ENCODE assay signal across 12 cellular contexts in genomic region chr17:78151514-78152008, GRCh38. TPM values are rescaled to one million over a fixed set of nuclear protein-coding genes. Genes with fewer than 3 reads are reported as not detected.
DNase-seq lines count a peak whose midpoint lies in the region; ATAC-seq, FAIRE-seq and TF ChIP-seq lines count a peak whose summit lies in the region.
"Had no signal": no experiment of that assay in that cellular context is flagged by ENCODE, and none has a peak within 500 bp of the region (broad histone marks: within the 10 kb centered on the region; RNA-seq: fewer than 3 reads in every experiment).

No MANE protein-coding gene starts in this region.

- H3K4me3 ChIP-seq in keratinocyte (ENCODE audit: control insufficient read depth in 2 of 3, extremely low read depth in 1 of 3, insufficient read depth in 2 of 3, low read depth in 1 of 3, low read length in 3 of 3) (no peak overlapping the region), stomach (no peak overlapping the region)
- H3K4me3 ChIP-seq: HAP-1 had no signal

- FAIRE-seq in keratinocyte (lab: Jason Lieb, UNC) (no peak), GM12891 (lab: Jason Lieb, UNC) (no peak)

- no peaks in the 10 kb centered on the region for H3K9me1 ChIP-seq in keratinocyte (ENCODE audit: control insufficient read depth, extremely low read depth, insufficient read depth, low read length)

- H3K79me2 ChIP-seq in keratinocyte (ENCODE audit: control insufficient read depth, insufficient read depth, low read length): no peaks in the 10 kb centered on the region

- no peak for TF ChIP-seq CTCF in keratinocyte (optimal IDR thresholded peaks at IDR 0.05 in 1 of 3, IDR thresholded peaks at IDR 0.05 in 1 of 3, conservative IDR thresholded peaks at IDR 0.05 in 1 of 3; ENCODE audit: extremely low read depth in 1 of 3, insufficient read depth in 2 of 3, low read length in 3 of 3)
- TF ChIP-seq CTCF in stomach (IDR thresholded peaks at IDR 0.05): no peak

- intact Hi-C loops in stomach (cut with DNase I; ENCODE audit: low total_unique reads): no loop called here

- no peak for ATAC-seq in HG03196 (IDR thresholded peaks at IDR 0.05; ENCODE audit: unreplicated experiment)

- no peaks in the 10 kb centered on the region for H4K20me1 ChIP-seq in keratinocyte (ENCODE audit: control insufficient read depth, extremely low read depth, insufficient read depth, low read length)

- peak overlapping the region; percentile 64 for H3K4me2 ChIP-seq in keratinocyte (ENCODE audit: control insufficient read depth, extremely low read depth, insufficient read depth, low read depth, low read length)

- no peaks in the 10 kb centered on the region for H3K36me3 ChIP-seq in keratinocyte (ENCODE audit: control insufficient read depth in 2 of 2, extremely low read depth in 1 of 2, insufficient read depth in 2 of 2, low read length in 2 of 2)
- no peaks in the 10 kb centered on the region for H3K36me3 ChIP-seq in stomach
- H3K36me3 ChIP-seq: HAP-1 had no signal

- H2AFZ ChIP-seq in keratinocyte (ENCODE audit: control insufficient read depth, low read length): no peak overlapping the region

- TF ChIP-seq POLR2A in stomach (IDR thresholded peaks at IDR 0.05) (no peak), GM12891 (IDR thresholded peaks at IDR 0.05; ENCODE audit: low read depth, low read length) (no peak)

- peak; percentile 70 for DNase-seq in DMS53 (lab: John Stamatoyannopoulos, UW)
- no peak for DNase-seq in DMS53 treated with DMSO at 0.1 percent for 48 hours (lab: John Stamatoyannopoulos, UW; ENCODE audit: unreplicated experiment)
- no peak for DNase-seq in keratinocyte (ENCODE audit: low read depth, low spot score)
- DNase-seq in stomach: no peak
- no peak for DNase-seq in GM12891 (ENCODE audit: insufficient read length, low spot score)
- DNase-seq: 8988T, glutamatergic neuron, NCI-H1092 treated with DMSO at 0.1 percent for 48 hours, nephron progenitor cell, trophoblast cell had no signal

- H3K4me1 ChIP-seq in keratinocyte (ENCODE audit: control insufficient read depth, extremely low read depth, insufficient read depth, low read length) (peaks cover 20% of the 10 kb centered on the region), stomach (peaks cover 6 to 50% (median 25%) of the 10 kb centered on the region in 4 donors)
- H3K4me1 ChIP-seq: HAP-1 had no signal

- H3K9me3 ChIP-seq in keratinocyte (ENCODE audit: control insufficient read depth, low read depth, low read length): no peaks in the 10 kb centered on the region
- H3K9me3 ChIP-seq in stomach: no peaks in the 10 kb centered on the region
- H3K9me3 ChIP-seq: HAP-1 had no signal

- no peaks in the 10 kb centered on the region for H3K27me3 ChIP-seq in keratinocyte (ENCODE audit: control insufficient read depth, extremely low read depth, insufficient read depth, low read length)
- no peaks in the 10 kb centered on the region for H3K27me3 ChIP-seq in stomach

- TF ChIP-seq EP300 in stomach (IDR thresholded peaks at IDR 0.05): no peak

- no peak overlapping the region for H3K9ac ChIP-seq in keratinocyte (ENCODE audit: control insufficient read depth, extremely low read depth, insufficient read depth, low read length)

- 28 to 49% (median 32%) methylated on average over 7 of the region's 7 CpGs for WGBS in stomach, 5 donors

- H3K27ac ChIP-seq in keratinocyte (ENCODE audit: control insufficient read depth, insufficient read depth, low read length): no peak overlapping the region
- H3K27ac ChIP-seq in stomach: peak overlapping the region in 4 of 5 donors; percentile 12 to 79 (median 54)

- dilution Hi-C loops in keratinocyte (cut with MboI; ENCODE audit: extremely low pct_ligation_motif_present, low sequenced_read_pairs): no loop called here

TF ChIP-seq in GM12891, 5 proteins besides CTCF, POLR2A, EP300 and RAD21:
- TF ChIP-seq POU2F2 (IDR thresholded peaks at IDR 0.05; ENCODE audit: low read depth, low read length) (no peak), TAF1 (IDR thresholded peaks at IDR 0.05; ENCODE audit: low read depth, low read length) (no peak), POLR2AphosphoS5 (IDR thresholded peaks at IDR 0.05; ENCODE audit: low read depth, low read length) (no peak), SPI1 (IDR thresholded peaks at IDR 0.05; ENCODE audit: low read depth, low read length) (no peak), PAX5 (IDR thresholded peaks at IDR 0.05; ENCODE audit: insufficient read depth, low read length, severe bottlenecking) (no peak)
TF ChIP-seq in GM12891: peak in this region for 0.

RNA-seq across cellular contexts. Expression of gene C17orf99, which starts 5.4 kb away (rescaled TPM):
- polyA plus RNA-seq in keratinocyte (0.42 to 0.85 TPM (median 0.49 TPM) in 3 replicates), stomach (under 1 TPM in 1 of 3 donors, not detected in 2; 0.08 TPM)
- 1.5 TPM for polyA plus RNA-seq in keratinocyte (2011; ENCODE audit: low read depth)
- polyA plus RNA-seq in keratinocyte (2011; cell fraction: cytosol; rRNA removed): 0.18 and 0.48 TPM in 2 replicates
- 1.1 and 2.3 TPM in 2 replicates for polyA plus RNA-seq in keratinocyte (2011; cell fraction: nucleus; rRNA removed)
- polyA plus RNA-seq in keratinocyte (2012; ENCODE audit: low replicate concordance): 0.57 and 0.72 TPM in 2 replicates
- polyA minus RNA-seq in keratinocyte: 0.22 to 3.1 TPM in 2 of 3 replicates, not detected in the other
- polyA minus RNA-seq in keratinocyte (2011; cell fraction: cytosol; rRNA and poly(A)+ RNA removed): not detected
- 1.5 and 2.9 TPM in 2 replicates for polyA minus RNA-seq in keratinocyte (2011; cell fraction: nucleus; rRNA and poly(A)+ RNA removed)
- total RNA-seq in stomach: not detected
- 5.8 TPM for polyA plus RNA-seq in GM12891 (2012; ENCODE audit: low read depth, missing spikeins)

RNA-seq across cellular contexts. Expression of gene SYNGR2, which starts 16.8 kb away (rescaled TPM):
- polyA plus RNA-seq in keratinocyte (98.8 to 298 TPM (median 103 TPM) in 3 replicates), stomach (100 to 1,000 TPM in 1 of 3 donors, 10 to 100 TPM in 2; 36.0 to 151 (median 71.7) TPM)
- 18.9 TPM for polyA plus RNA-seq in keratinocyte (2011; ENCODE audit: low read depth)
- polyA plus RNA-seq in keratinocyte (2011; cell fraction: cytosol; rRNA removed): 152 and 214 TPM in 2 replicates
- polyA plus RNA-seq in keratinocyte (2011; cell fraction: nucleus; rRNA removed): 196 and 308 TPM in 2 replicates
- 92.0 and 197 TPM in 2 replicates for polyA plus RNA-seq in keratinocyte (2012; ENCODE audit: low replicate concordance)
- polyA minus RNA-seq in keratinocyte: 149 to 420 TPM (median 226 TPM) in 3 replicates
- 340 TPM for polyA minus RNA-seq in keratinocyte (2011; cell fraction: cytosol; rRNA and poly(A)+ RNA removed)
- polyA minus RNA-seq in keratinocyte (2011; cell fraction: nucleus; rRNA and poly(A)+ RNA removed): 94.0 and 134 TPM in 2 replicates
- 100 to 1,000 TPM in 1 of 5 donors, 10 to 100 TPM in 4; 28.6 to 219 (median 44.9) TPM for total RNA-seq in stomach
- 338 TPM for polyA plus RNA-seq in GM12891 (2012; ENCODE audit: low read depth, missing spikeins)

RNA-seq across cellular contexts. Expression of gene TMC8, which starts 21.0 kb away (rescaled TPM):
- polyA plus RNA-seq in keratinocyte: 0.14 to 0.41 TPM (median 0.40 TPM) in 3 replicates
- polyA plus RNA-seq in keratinocyte (2011; ENCODE audit: low read depth): 0.11 TPM
- 0.11 and 0.21 TPM in 2 replicates for polyA plus RNA-seq in keratinocyte (2011; cell fraction: cytosol; rRNA removed)
- 0.93 and 2.6 TPM in 2 replicates for polyA plus RNA-seq in keratinocyte (2011; cell fraction: nucleus; rRNA removed)
- 0.11 and 0.71 TPM in 2 replicates for polyA plus RNA-seq in keratinocyte (2012; ENCODE audit: low replicate concordance)
- 0.13 to 0.16 TPM in 2 of 3 replicates, not detected in the other for polyA minus RNA-seq in keratinocyte
- polyA minus RNA-seq in keratinocyte (2011; cell fraction: cytosol; rRNA and poly(A)+ RNA removed): not detected
- 0.31 and 0.95 TPM in 2 replicates for polyA minus RNA-seq in keratinocyte (2011; cell fraction: nucleus; rRNA and poly(A)+ RNA removed)
- total RNA-seq in stomach: 10 to 100 TPM in 2 of 5 donors, 1 to 10 TPM in 3; 4.1 to 19.8 (median 7.8) TPM
- polyA plus RNA-seq in stomach: 1 to 10 TPM; 1.6 to 3.3 (median 2.4) TPM
- 67.1 TPM for polyA plus RNA-seq in GM12891 (2012; ENCODE audit: low read depth, missing spikeins)

RNA-seq across cellular contexts. Expression of gene TMC6, which starts 23.0 kb away (rescaled TPM):
- polyA plus RNA-seq in keratinocyte: 20.1 to 50.0 TPM (median 20.4 TPM) in 3 replicates
- 17.5 TPM for polyA plus RNA-seq in keratinocyte (2011; ENCODE audit: low read depth)
- 11.0 and 25.5 TPM in 2 replicates for polyA plus RNA-seq in keratinocyte (2011; cell fraction: cytosol; rRNA removed)
- 73.2 and 118 TPM in 2 replicates for polyA plus RNA-seq in keratinocyte (2011; cell fraction: nucleus; rRNA removed)
- polyA plus RNA-seq in keratinocyte (2012; ENCODE audit: low replicate concordance): 36.3 and 44.3 TPM in 2 replicates
- 19.6 to 37.4 TPM (median 34.6 TPM) in 3 replicates for polyA minus RNA-seq in keratinocyte
- 53.3 TPM for polyA minus RNA-seq in keratinocyte (2011; cell fraction: cytosol; rRNA and poly(A)+ RNA removed)
- 65.0 and 76.0 TPM in 2 replicates for polyA minus RNA-seq in keratinocyte (2011; cell fraction: nucleus; rRNA and poly(A)+ RNA removed)
- 100 to 1,000 TPM in 1 of 5 donors, 10 to 100 TPM in 4; 29.9 to 223 (median 46.1) TPM for total RNA-seq in stomach
- polyA plus RNA-seq in stomach: 10 to 100 TPM in 2 of 3 donors, 1 to 10 TPM in 1; 9.2 to 43.5 (median 17.9) TPM
- 125 TPM for polyA plus RNA-seq in GM12891 (2012; ENCODE audit: low read depth, missing spikeins)

RNA-seq across cellular contexts. Expression of gene TK1, which starts 35.3 kb away (rescaled TPM):
- 7.1 to 50.2 TPM (median 21.8 TPM) in 3 replicates for polyA plus RNA-seq in keratinocyte
- not detected for polyA plus RNA-seq in keratinocyte (2011; ENCODE audit: low read depth)
- 9.4 and 14.3 TPM in 2 replicates for polyA plus RNA-seq in keratinocyte (2011; cell fraction: cytosol; rRNA removed)
- polyA plus RNA-seq in keratinocyte (2011; cell fraction: nucleus; rRNA removed): 3.7 and 4.5 TPM in 2 replicates
- polyA plus RNA-seq in keratinocyte (2012; ENCODE audit: low replicate concordance): 0.82 and 44.0 TPM in 2 replicates
- polyA minus RNA-seq in keratinocyte: 8.5 to 52.2 TPM (median 34.7 TPM) in 3 replicates
- 15.3 TPM for polyA minus RNA-seq in keratinocyte (2011; cell fraction: cytosol; rRNA and poly(A)+ RNA removed)
- polyA minus RNA-seq in keratinocyte (2011; cell fraction: nucleus; rRNA and poly(A)+ RNA removed): 3.9 and 5.1 TPM in 2 replicates
- total RNA-seq in stomach: 10 to 100 TPM in 4 of 5 donors, 1 to 10 TPM in 1; 4.5 to 35.6 (median 17.8) TPM
- polyA plus RNA-seq in stomach: 10 to 100 TPM in 2 of 3 donors, 1 to 10 TPM in 1; 8.7 to 38.1 (median 17.7) TPM
- 82.5 TPM for polyA plus RNA-seq in GM12891 (2012; ENCODE audit: low read depth, missing spikeins)
